In genomic region chr17:45225964-45226530, GRCh38 we compare ENCODE assay signal across 8 cellular contexts. TPM values are rescaled to one million over a fixed set of nuclear protein-coding genes. Genes with fewer than 3 reads are reported as not detected.
DNase-seq lines count a peak whose midpoint lies in the region; ATAC-seq and TF ChIP-seq lines count a peak whose summit lies in the region.

No MANE protein-coding gene starts in this region.

- TF ChIP-seq CTCF in GM13976 (IDR thresholded peaks at IDR 0.05; ENCODE audit: borderline replicate concordance, control extremely low read depth, extremely low read depth, insufficient read depth, missing control alignments) (no peak), left lung (IDR thresholded peaks at IDR 0.05) (no peak)

- H3K4me1 Mint-ChIP-seq in activated naive CD4-positive, alpha-beta T cell treated with anti-CD3 and anti-CD28 coated beads, Interleukin-2, amount 10 ng/mL, durations not matched to agents 7 days and 5 days: peaks cover 62% of the 10 kb centered on the region

- H3K4me3 ChIP-seq in left lung: peak overlapping the region in 1 of 2 donors; percentile 72

- H3K27ac ChIP-seq in left lung: peak overlapping the region; percentile 84 to 97

- H3K4me3 Mint-ChIP-seq in activated naive CD4-positive, alpha-beta T cell treated with anti-CD3 and anti-CD28 coated beads, Interleukin-2, amount 10 ng/mL, durations not matched to agents 7 days and 5 days: peak overlapping the region; percentile 100

- peak; percentile 33 for ATAC-seq in HG02973 (IDR thresholded peaks at IDR 0.05; ENCODE audit: unreplicated experiment)
- peak; percentile 54 for ATAC-seq in left lung

- no peaks in the 10 kb centered on the region for H3K9me3 ChIP-seq in left lung

- CTCF ChIA-PET in activated naive CD4-positive, alpha-beta T cell treated with anti-CD3 and anti-CD28 coated beads, Interleukin-2, amount 10 ng/mL, durations not matched to agents 7 days and 5 days (lab: Charles Lee): interaction anchor here (0.8 to 3.0 kb wide), 4 partner anchors 10 to 159 kb away, joined by 3 to 25 read pairs (median 4); no protein-coding TSS in a partner anchor

- DNase-seq in GM13976 (ENCODE audit: low spot score): peak; percentile 90
- DNase-seq in SIG-M5 treated with dmso at 0.1 percent for 504 hours (lab: John Stamatoyannopoulos, UW; ENCODE audit: unreplicated experiment): peak; percentile 97
- DNase-seq in activated naive CD4-positive, alpha-beta T cell treated with anti-CD3 and anti-CD28 coated beads, Interleukin-2, amount 10 ng/mL, durations not matched to agents 7 days and 5 days: peak; percentile 98
- DNase-seq in left lung: peak; percentile 94 to 96
- peak; percentile 91 to 93 for DNase-seq in stimulated activated CD8-positive, alpha-beta memory T cell treated with anti-CD3 and anti-CD28 coated beads, Interleukin-15, amount 100 ng/mL, for 4 hours (ENCODE audit: low read depth in 2 of 2)
- no peak for DNase-seq in NCI-H1694 treated with DMSO at 0.1 percent for 48 hours (lab: John Stamatoyannopoulos, UW)
- DNase-seq in DMS 273 (lab: John Stamatoyannopoulos, UW; ENCODE audit: unreplicated experiment): no peak

- H3K4me1 ChIP-seq in left lung: peaks cover 37 to 88% of the 10 kb centered on the region in 2 donors

- H3K36me3 ChIP-seq in left lung: no peaks in the 10 kb centered on the region

- H3K36me3 Mint-ChIP-seq in activated naive CD4-positive, alpha-beta T cell treated with anti-CD3 and anti-CD28 coated beads, Interleukin-2, amount 10 ng/mL, durations not matched to agents 7 days and 5 days: peaks cover 46% of the 10 kb centered on the region

- H3K27me3 ChIP-seq in left lung: peaks cover 0 to 17% of the 10 kb centered on the region in 2 donors

- no peaks in the 10 kb centered on the region for H3K27me3 Mint-ChIP-seq in activated naive CD4-positive, alpha-beta T cell treated with anti-CD3 and anti-CD28 coated beads, Interleukin-2, amount 10 ng/mL, durations not matched to agents 7 days and 5 days

- H3K27ac Mint-ChIP-seq in activated naive CD4-positive, alpha-beta T cell treated with anti-CD3 and anti-CD28 coated beads, Interleukin-2, amount 10 ng/mL, durations not matched to agents 7 days and 5 days: peak overlapping the region; percentile 99

- intact Hi-C loops in left lung (cut with DNase I): no loop called here

- H3K9me3 Mint-ChIP-seq in activated naive CD4-positive, alpha-beta T cell treated with anti-CD3 and anti-CD28 coated beads, Interleukin-2, amount 10 ng/mL, durations not matched to agents 7 days and 5 days: no peaks in the 10 kb centered on the region

- in situ Hi-C loops in GM13976 (cut with MboI; ENCODE audit: low sequenced_read_pairs, unreplicated experiment): no loop called here

RNA-seq across cellular contexts. Expression of gene FMNL1, which starts 4.4 kb away (rescaled TPM):
- total RNA-seq in left lung: 100 to 1,000 TPM in 1 of 2 donors, 10 to 100 TPM in 1; 42.0 to 118 TPM

RNA-seq across cellular contexts. Expression of gene SPATA32, which starts 35.8 kb away (rescaled TPM):
- not detected for total RNA-seq in left lung

Comparison
In these comparisons a context has a peak if more than half of its experiments do, and no peak if none do; other contexts are left out.
1. DNase-seq: peak in GM13976 (single experiment), SIG-M5 treated with dmso at 0.1 percent for 504 hours (single experiment), activated naive CD4-positive, alpha-beta T cell treated with anti-CD3 and anti-CD28 coated beads, Interleukin-2, amount 10 ng/mL, durations not matched to agents 7 days and 5 days (single experiment), left lung (2 of 2) and stimulated activated CD8-positive, alpha-beta memory T cell treated with anti-CD3 and anti-CD28 coated beads, Interleukin-15, amount 100 ng/mL, for 4 hours (2 of 2); none in NCI-H1694 treated with DMSO at 0.1 percent for 48 hours (single experiment) and DMS 273 (single experiment).